In the genomic region with DNA sequence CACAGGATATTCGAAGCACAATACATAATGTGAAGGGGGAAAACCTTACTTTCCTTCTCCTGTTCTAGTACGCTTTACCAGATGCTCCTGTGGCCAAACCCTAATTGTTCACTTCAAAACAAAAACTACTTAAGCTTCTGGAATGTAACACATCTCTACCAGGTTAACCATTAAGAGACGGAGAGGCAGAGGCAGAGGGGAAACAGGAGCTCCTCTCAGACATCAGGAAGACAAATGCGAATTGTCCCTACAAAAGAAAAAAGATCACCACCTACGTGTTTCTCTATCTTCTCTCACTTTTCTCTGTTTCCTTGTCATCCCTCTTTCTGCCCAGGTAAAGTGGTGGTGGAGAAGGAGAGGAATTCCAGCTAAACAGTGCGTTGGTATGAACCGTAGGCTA, we compare ENCODE assay signal across 19 cellular contexts.
A peak's percentile ranks its signal among the peaks of the same experiment; 100 is the strongest.
DNase-seq lines count a peak whose midpoint lies in the region; ATAC-seq, FAIRE-seq and TF ChIP-seq lines count a peak whose summit lies in the region.
"Had no signal": no experiment of that assay in that cellular context is flagged by ENCODE, and none has a peak within 500 bp of the region (broad histone marks: within the 10 kb centered on the region; RNA-seq: fewer than 3 reads in every experiment).

No MANE protein-coding gene starts in this region.

- H3F3A ChIP-seq in neural progenitor cell (ENCODE audit: low read depth), result no peaks in the 10 kb centered on the region

- H3K9me3 ChIP-seq in H9 (ENCODE audit: control insufficient read depth, low read depth, low read length) (no peaks in the 10 kb centered on the region), H1 (ENCODE audit: insufficient read depth in 2 of 2, low read depth in 1 of 2, low read length in 1 of 2) (no peaks in the 10 kb centered on the region), neural progenitor cell (ENCODE audit: low read depth) (no peaks in the 10 kb centered on the region)
- H3K9me3 ChIP-seq: A549, BE2C had no signal

- intact Hi-C loops in left colon (cut with DNase I, micrococcal nuclease), result no loop called here

- CTCF ChIA-PET in H1 (lab: Charles Lee; ENCODE audit: partially characterized antibody), result interaction anchor here (0.6 to 0.8 kb wide), 2 partner anchors 78 to 267 kb away, joined by 3 to 4 read pairs; a partner anchor contains a TSS

- H2BK12ac ChIP-seq in H9 (ENCODE audit: insufficient read length, low read depth, low read length) (no peak overlapping the region), H1 (ENCODE audit: low read depth, low read length) (no peak overlapping the region)

- H3K23ac ChIP-seq in H9 (ENCODE audit: insufficient read length, low read depth, low read length), result no peak overlapping the region
- H3K23ac ChIP-seq in H1 (ENCODE audit: insufficient read length), result no peak overlapping the region

- H3K4me1 ChIP-seq in H9 (ENCODE audit: insufficient read depth, low read length) (no peaks in the 10 kb centered on the region; the same call in 1 of the 2 replicates), H1 (replicated peaks in 1 of 4; ENCODE audit: control insufficient read depth in 3 of 4, insufficient read depth in 4 of 4, low read length in 3 of 4) (peaks cover 0 to 4% (median 0%) of the 10 kb centered on the region in 4 experiments; a peak in 3 of 7 replicates), neural progenitor cell (peaks cover 9% of the 10 kb centered on the region)
- H3K4me1 ChIP-seq: A549, BE2C had no signal

- H4K8ac ChIP-seq in H9 (replicated peaks; ENCODE audit: insufficient read length, low read depth, low read length), result no peak overlapping the region
- no peak overlapping the region for H4K8ac ChIP-seq in H1 (ENCODE audit: extremely low read depth, insufficient read depth, low read length)

- TF ChIP-seq EP300 in H1 (IDR thresholded peaks at IDR 0.05; ENCODE audit: borderline replicate concordance in 1 of 2, low read depth in 2 of 2, low read length in 2 of 2), result no peak

- H3K4me1 Mint-ChIP-seq in H9, result peaks cover 22 to 25% of the 10 kb centered on the region in 2 experiments
- peaks cover 4% of the 10 kb centered on the region for H3K4me1 Mint-ChIP-seq in neural progenitor cell
- H3K4me1 Mint-ChIP-seq: CD4-positive, alpha-beta memory T cell had no signal

- H3K27me3 Mint-ChIP-seq in H9 (ENCODE audit: low read depth) (no peaks in the 10 kb centered on the region), neural progenitor cell (ENCODE audit: insufficient read depth, low read depth) (peaks cover 2% of the 10 kb centered on the region)
- H3K27me3 Mint-ChIP-seq: CD4-positive, alpha-beta memory T cell had no signal

- no peak overlapping the region for H3K9ac ChIP-seq in H9 (ENCODE audit: extremely low read depth, insufficient read length, low read length)
- H3K9ac ChIP-seq in H1 (replicated peaks in 1 of 4; ENCODE audit: extremely low read depth in 1 of 4, low read depth in 3 of 4, low read length in 3 of 4), result no peak overlapping the region
- no peak overlapping the region for H3K9ac ChIP-seq in neural progenitor cell

- H2AK5ac ChIP-seq in H9 (ENCODE audit: insufficient read length, low read length), result no peak overlapping the region
- H2AK5ac ChIP-seq in H1 (ENCODE audit: low read depth, low read length), result no peak overlapping the region

- H3K36me3 Mint-ChIP-seq in H9 (ENCODE audit: insufficient read depth in 1 of 3, low read depth in 3 of 3) (no peaks in the 10 kb centered on the region), neural progenitor cell (no peaks in the 10 kb centered on the region)
- H3K36me3 Mint-ChIP-seq: CD4-positive, alpha-beta memory T cell had no signal

- H3K23me2 ChIP-seq in H9 (ENCODE audit: insufficient read length, low read depth, low read length, poor library complexity, severe bottlenecking) (no peaks in the 10 kb centered on the region), H1 (ENCODE audit: low read depth, low read length) (no peaks in the 10 kb centered on the region; the same call in 1 of the 2 replicates)

- no peaks in the 10 kb centered on the region for H3K27me3 ChIP-seq in H9 (ENCODE audit: insufficient read depth, low read length)
- no peaks in the 10 kb centered on the region for H3K27me3 ChIP-seq in H1 (replicated peaks in 1 of 4; ENCODE audit: control insufficient read depth in 3 of 4, extremely low read depth in 1 of 4, insufficient read depth in 3 of 4, low read length in 3 of 4)
- H3K27me3 ChIP-seq in neural progenitor cell, result no peaks in the 10 kb centered on the region
- H3K27me3 ChIP-seq: BE2C had no signal

- POLR2A ChIA-PET in H1 (lab: Charles Lee; ENCODE audit: partially characterized antibody), result no interaction called here

- H2BK5ac ChIP-seq in H9 (ENCODE audit: insufficient read length, low read length), result no peak overlapping the region
- no peak overlapping the region for H2BK5ac ChIP-seq in H1 (ENCODE audit: low read depth, low read length)

- H2AFZ ChIP-seq in H9 (ENCODE audit: low read length) (no peak overlapping the region), H1 (ENCODE audit: low read length) (no peak overlapping the region), neural progenitor cell (replicated peaks) (peak overlapping the region; percentile 2)

- no peak for TF ChIP-seq POLR2A in H1 (IDR thresholded peaks at IDR 0.05; ENCODE audit: control extremely low read depth in 1 of 2, low read depth in 2 of 2, low read length in 2 of 2)

- TF ChIP-seq CTCF in H9 (conservative IDR thresholded peaks at IDR 0.05) (no peak), H1 (IDR thresholded peaks at IDR 0.05; ENCODE audit: control extremely low read depth in 1 of 3, insufficient read depth in 1 of 3, low read depth in 1 of 3, low read length in 3 of 3) (no peak), neural progenitor cell (IDR thresholded peaks at IDR 0.05) (no peak)

- H2BK15ac ChIP-seq in H9 (ENCODE audit: low read depth, low read length) (no peak overlapping the region), H1 (ENCODE audit: low read length) (no peak overlapping the region)

- no peak overlapping the region for H3T11ph ChIP-seq in H9 (ENCODE audit: low read length)

- H3K18ac ChIP-seq in H9 (ENCODE audit: insufficient read length, low read depth, low read length) (no peak overlapping the region), H1 (ENCODE audit: extremely low read depth, low read length) (no peak overlapping the region)

- H3K4me2 ChIP-seq in H9 (ENCODE audit: insufficient read depth, insufficient read length, low read length) (no peak overlapping the region), H1 (ENCODE audit: insufficient read depth in 1 of 2, low read depth in 2 of 2, low read length in 2 of 2) (no peak overlapping the region), neural progenitor cell (peak overlapping the region; percentile 29)
- H3K4me2 ChIP-seq: A549 had no signal

- no peak overlapping the region for H3K56ac ChIP-seq in H9 (ENCODE audit: insufficient read length, low read depth, low read length)
- H3K56ac ChIP-seq in H1 (replicated peaks; ENCODE audit: insufficient read length, low read depth, low read length), result no peak overlapping the region

- WGBS in H9 (ENCODE audit: extremely low coverage, insufficient read length, low lambda C conversion rate), result no CpG with 5 or more reads among the region's 7 CpGs
- WGBS in H1 (ENCODE audit: extremely low coverage in 1 of 2, insufficient coverage in 1 of 2, insufficient read length in 1 of 2, insufficient replicate concordance in 2 of 2, low coverage in 1 of 2, low lambda C conversion rate in 2 of 2, missing lambda C conversion rate in 1 of 2), 2 experiments, result 77% methylated on average over 7 of the region's 7 CpGs; no CpG with 5 or more reads in 1 of the 2 experiments

- no peak overlapping the region for H2BK120ac ChIP-seq in H9 (ENCODE audit: low read depth, low read length, poor library complexity, severe bottlenecking)
- no peak overlapping the region for H2BK120ac ChIP-seq in H1 (replicated peaks; ENCODE audit: low read depth, low read length)

- ATAC-seq in GM19467 (IDR thresholded peaks at IDR 0.05; ENCODE audit: unreplicated experiment), result no peak
- no peak for ATAC-seq in GM21447 (IDR thresholded peaks at IDR 0.05; ENCODE audit: unreplicated experiment)
- no peak for ATAC-seq in left colon
- ATAC-seq: A549, HepG2 had no signal

- TF ChIP-seq RAD21 in H1 (IDR thresholded peaks at IDR 0.05 in 1 of 2, conservative IDR thresholded peaks at IDR 0.05 in 1 of 2; ENCODE audit: low read depth in 2 of 2, low read length in 2 of 2), result no peak

- H4K5ac ChIP-seq in H9 (ENCODE audit: insufficient read length, low read depth, low read length) (no peak overlapping the region), H1 (ENCODE audit: insufficient read length, low read depth, low read length) (no peak overlapping the region)

- H3K9me3 Mint-ChIP-seq in H9 (no peaks in the 10 kb centered on the region), neural progenitor cell (no peaks in the 10 kb centered on the region)

- no peak overlapping the region for H4K91ac ChIP-seq in H9 (ENCODE audit: insufficient read length, low read depth, low read length)
- no peak overlapping the region for H4K91ac ChIP-seq in H1 (replicated peaks; ENCODE audit: insufficient read length, low read length)

- H3K4me3 ChIP-seq in H1 (ENCODE audit: extremely low read depth in 1 of 4, insufficient read depth in 2 of 4, low read depth in 3 of 4, low read length in 4 of 4) (no peak overlapping the region), neural progenitor cell (no peak overlapping the region)
- H3K4me3 ChIP-seq: A549 had no signal

- H3K4me3 Mint-ChIP-seq in H9, result no peak overlapping the region
- no peak overlapping the region for H3K4me3 Mint-ChIP-seq in neural progenitor cell
- H3K4me3 Mint-ChIP-seq: CD4-positive, alpha-beta memory T cell had no signal

- H3K79me2 ChIP-seq in H9 (ENCODE audit: insufficient read depth, low read length) (no peaks in the 10 kb centered on the region), H1 (ENCODE audit: control insufficient read depth in 1 of 2, insufficient read depth in 2 of 2, low read length in 2 of 2) (no peaks in the 10 kb centered on the region), neural progenitor cell (ENCODE audit: low read depth) (no peaks in the 10 kb centered on the region)

- H3K79me1 ChIP-seq in H9 (ENCODE audit: insufficient read depth, low read depth, low read length, poor library complexity, severe bottlenecking) (no peaks in the 10 kb centered on the region), H1 (ENCODE audit: low read depth, low read length) (no peaks in the 10 kb centered on the region)

- H3K4ac ChIP-seq in H9 (ENCODE audit: low read depth, low read length), result no peak overlapping the region
- no peak overlapping the region for H3K4ac ChIP-seq in H1 (replicated peaks; ENCODE audit: insufficient read length, low read depth, low read length)

- no peak overlapping the region for H3K14ac ChIP-seq in H9 (ENCODE audit: insufficient read depth, low read length)
- H3K14ac ChIP-seq in H1 (ENCODE audit: insufficient read length), result no peak overlapping the region

- no peaks in the 10 kb centered on the region for H3K36me3 ChIP-seq in H1 (ENCODE audit: control insufficient read depth in 2 of 4, insufficient read depth in 4 of 4, low read length in 3 of 4)
- no peaks in the 10 kb centered on the region for H3K36me3 ChIP-seq in neural progenitor cell
- H3K36me3 ChIP-seq: BE2C had no signal

- H3K27ac Mint-ChIP-seq in H9, result peak overlapping the region; percentile 8 to 57 (median 16); a peak in 2 of 7 replicates
- no peak overlapping the region for H3K27ac Mint-ChIP-seq in neural progenitor cell
- H3K27ac Mint-ChIP-seq: CD4-positive, alpha-beta memory T cell had no signal

- H4K20me1 ChIP-seq in H9 (ENCODE audit: control insufficient read depth, insufficient read depth, insufficient read length) (no peaks in the 10 kb centered on the region), H1 (replicated peaks in 1 of 2; ENCODE audit: control insufficient read depth in 1 of 2, insufficient read depth in 2 of 2, low read length in 2 of 2) (no peaks in the 10 kb centered on the region), neural progenitor cell (ENCODE audit: low read depth) (no peaks in the 10 kb centered on the region)

- no peak overlapping the region for H2BK20ac ChIP-seq in H9 (ENCODE audit: low read depth, low read length, poor library complexity, severe bottlenecking)
- H2BK20ac ChIP-seq in H1 (ENCODE audit: low read length), result no peak overlapping the region

- FAIRE-seq in H1 (lab: Jason Lieb, UNC), result peak; percentile 24
- FAIRE-seq: A549, D721Med, G401.6, GM12891, H54, HepG2, HTR-8/SVneo had no signal

- H3K27ac ChIP-seq in H9 (ENCODE audit: insufficient read length, low read depth, low read length) (no peak overlapping the region), H1 (ENCODE audit: low read depth, low read length) (no peak overlapping the region), neural progenitor cell (no peak overlapping the region)
- H3K27ac ChIP-seq: A549, C4-2B had no signal

- DNase-seq in H9 (no peak), H1 (ENCODE audit: low read depth in 1 of 2, low spot score in 2 of 2) (no peak), kidney tubule cell (ENCODE audit: low spot score) (peak; percentile 56), neural progenitor cell (ENCODE audit: low spot score) (no peak), left colon (no peak)
- DNase-seq: BE2C; CD4-positive, alpha-beta memory T cell; DMS153; EL had no signal
